22 cellular contexts compared by ENCODE assay signal in genomic region chr17:28657756-28658155, GRCh38. TPM values are rescaled to one million over a fixed set of nuclear protein-coding genes. Genes with fewer than 3 reads are reported as not detected.
DNase-seq lines count a peak whose midpoint lies in the region; ATAC-seq, FAIRE-seq and TF ChIP-seq lines count a peak whose summit lies in the region.
"Had no signal": no experiment of that assay in that cellular context is flagged by ENCODE, and none has a peak within 500 bp of the region (broad histone marks: within the 10 kb centered on the region; RNA-seq: fewer than 3 reads in every experiment).

No MANE protein-coding gene starts in this region.

- no peak for ATAC-seq in GM18873 (IDR thresholded peaks at IDR 0.05; ENCODE audit: low FRiP score, unreplicated experiment)
- no peak for ATAC-seq in HG02588 (IDR thresholded peaks at IDR 0.05; ENCODE audit: unreplicated experiment)
- ATAC-seq: left colon had no signal

- no peaks in the 10 kb centered on the region for H3K36me3 ChIP-seq in GM23248 (ENCODE audit: low read depth)
- H3K36me3 ChIP-seq in astrocyte (ENCODE audit: insufficient read depth, low read length): peaks cover 14% of the 10 kb centered on the region
- H3K36me3 ChIP-seq in hepatocyte (replicated peaks; ENCODE audit: insufficient read depth, low read depth): no peaks in the 10 kb centered on the region
- H3K36me3 ChIP-seq in WERI-Rb-1: peaks cover 42% of the 10 kb centered on the region

- H3K4me1 ChIP-seq in GM23248 (ENCODE audit: insufficient read depth) (peaks cover 9% of the 10 kb centered on the region), astrocyte (ENCODE audit: insufficient read depth, low read length) (peaks cover 4% of the 10 kb centered on the region), hepatocyte (ENCODE audit: insufficient read depth) (peaks cover 9% of the 10 kb centered on the region)

- no peak for TF ChIP-seq CTCF in astrocyte (IDR thresholded peaks at IDR 0.05; ENCODE audit: insufficient read depth, low read depth, low read length)
- no peak for TF ChIP-seq CTCF in hepatocyte (IDR thresholded peaks at IDR 0.05; ENCODE audit: poor library complexity)
- no peak for TF ChIP-seq CTCF in WERI-Rb-1 (IDR thresholded peaks at IDR 0.05; ENCODE audit: low read depth, low read length)

- H3K9ac ChIP-seq in GM23248: no peak overlapping the region
- no peak overlapping the region for H3K9ac ChIP-seq in astrocyte (ENCODE audit: low read length)

- peak overlapping the region; percentile 51 for H3K27ac Mint-ChIP-seq in astrocyte (ENCODE audit: unreplicated experiment)

- H3K9me3 Mint-ChIP-seq in astrocyte (ENCODE audit: unreplicated experiment): no peaks in the 10 kb centered on the region
- H3K9me3 Mint-ChIP-seq: central memory CD8-positive, alpha-beta T cell had no signal

- peak overlapping the region; percentile 67 for H3K4me3 Mint-ChIP-seq in astrocyte (ENCODE audit: unreplicated experiment)
- H3K4me3 Mint-ChIP-seq: central memory CD8-positive, alpha-beta T cell had no signal

- H3K27me3 Mint-ChIP-seq in astrocyte (ENCODE audit: low read depth, unreplicated experiment): no peaks in the 10 kb centered on the region
- H3K27me3 Mint-ChIP-seq: central memory CD8-positive, alpha-beta T cell had no signal

- no peak for FAIRE-seq in astrocyte (lab: Jason Lieb, UNC)

- in situ Hi-C loops in GM23248 (cut with MboI): no loop called here

- H3K27me3 ChIP-seq in GM23248 (replicated peaks; ENCODE audit: insufficient read depth) (no peaks in the 10 kb centered on the region), astrocyte (ENCODE audit: insufficient read depth, low read length) (no peaks in the 10 kb centered on the region), hepatocyte (no peaks in the 10 kb centered on the region), WERI-Rb-1 (ENCODE audit: insufficient read depth, low read depth, severe bottlenecking) (no peaks in the 10 kb centered on the region)
- H3K27me3 ChIP-seq: neutrophil, right atrium auricular region, upper lobe of left lung had no signal

- H3K9me2 ChIP-seq in GM23248 (ENCODE audit: insufficient read depth): no peaks in the 10 kb centered on the region
- H3K9me2 ChIP-seq in hepatocyte (replicated peaks; ENCODE audit: insufficient read depth): no peaks in the 10 kb centered on the region

- no peak overlapping the region for H3K27ac ChIP-seq in GM23248
- H3K27ac ChIP-seq in astrocyte (ENCODE audit: low read depth, low read length): no peak overlapping the region
- H3K27ac ChIP-seq in hepatocyte: peak overlapping the region; percentile 64
- no peak overlapping the region for H3K27ac ChIP-seq in WERI-Rb-1
- H3K27ac ChIP-seq: neutrophil, right atrium auricular region had no signal

- 0 out of 2 replicates have a peak, but pooled peaks cover 4% of the 10 kb centered on the region for H3F3A ChIP-seq in GM23248 (ENCODE audit: insufficient read depth)

- H3K4me3 ChIP-seq in GM23248 (no peak overlapping the region), astrocyte (ENCODE audit: insufficient read depth, low read depth, low read length) (no peak overlapping the region), hepatocyte (no peak overlapping the region), WERI-Rb-1 (ENCODE audit: low read depth, low read length) (no peak overlapping the region)
- H3K4me3 ChIP-seq: right atrium auricular region, upper lobe of left lung had no signal

- H3K36me3 Mint-ChIP-seq in astrocyte (ENCODE audit: low read depth, unreplicated experiment): peaks cover 24% of the 10 kb centered on the region

- DNase-seq in AG08396 (ENCODE audit: low spot score) (peak; percentile 33), GM23248 (peak; percentile 62), astrocyte (ENCODE audit: low read depth) (no peak), hepatocyte (ENCODE audit: low spot score) (no peak), WERI-Rb-1 (no peak), NCI-H510A (lab: John Stamatoyannopoulos, UW) (no peak)
- DNase-seq: activated CD8-positive, alpha-beta memory T cell treated with anti-CD3 and anti-CD28 coated beads for 24 hours; COR-L47; effector CD8-positive, alpha-beta T cell; Karpas-422; left colon; NCI-H526; SIG-M5; stimulated activated CD4-positive, alpha-beta T cell treated with anti-CD3 and anti-CD28 coated beads, Interleukin-15, amount 100 ng/mL, for 24 hours; stimulated activated naive CD4-positive, alpha-beta T cell treated with Interleukin-2 at 50 U/mL for 16 hours; T-helper 1 cell; upper lobe of left lung had no signal

- H3K4me1 Mint-ChIP-seq in astrocyte (ENCODE audit: low read depth, unreplicated experiment): peaks cover 4% of the 10 kb centered on the region

- H3K79me2 ChIP-seq in GM23248 (ENCODE audit: insufficient read depth) (peaks cover 100% of the 10 kb centered on the region), astrocyte (ENCODE audit: insufficient read depth, low read length) (peaks cover 80% of the 10 kb centered on the region), hepatocyte (peaks cover 79% of the 10 kb centered on the region)

- H4K20me1 ChIP-seq in GM23248 (ENCODE audit: insufficient read depth) (no peaks in the 10 kb centered on the region; the same call in 1 of the 2 replicates), astrocyte (ENCODE audit: insufficient read depth, low read length) (peaks cover 35% of the 10 kb centered on the region), hepatocyte (ENCODE audit: insufficient read depth, poor library complexity, severe bottlenecking) (peaks cover 7% of the 10 kb centered on the region)

- 63 to 65% methylated on average over 5 of the region's 5 CpGs for WGBS in GM23248 (ENCODE audit: low coverage in 1 of 2, low lambda C conversion rate in 2 of 2, missing lambda C conversion rate in 2 of 2), 2 experiments
- WGBS in hepatocyte (ENCODE audit: low lambda C conversion rate, missing lambda C conversion rate): 96% methylated on average over 5 of the region's 5 CpGs

- H3K4me2 ChIP-seq in GM23248 (ENCODE audit: unreplicated experiment) (no peak overlapping the region), astrocyte (ENCODE audit: low read length) (no peak overlapping the region), hepatocyte (no peak overlapping the region)

- H3K9me3 ChIP-seq in GM23248 (ENCODE audit: low read depth): no peaks in the 10 kb centered on the region
- H3K9me3 ChIP-seq in astrocyte (ENCODE audit: insufficient read depth, low read depth, low read length): no peaks in the 10 kb centered on the region
- H3K9me3 ChIP-seq in hepatocyte (ENCODE audit: low read depth): no peaks in the 10 kb centered on the region
- no peaks in the 10 kb centered on the region for H3K9me3 ChIP-seq in WERI-Rb-1 (ENCODE audit: severe bottlenecking)
- H3K9me3 ChIP-seq: neutrophil, right atrium auricular region, upper lobe of left lung had no signal

- H2AFZ ChIP-seq in GM23248 (no peak overlapping the region), astrocyte (ENCODE audit: low read depth, low read length) (no peak overlapping the region), hepatocyte (no peak overlapping the region)

RNA-seq across cellular contexts. Expression of gene SDF2, which starts 4.0 kb away (rescaled TPM):
- 52.3 and 64.4 TPM in 2 replicates for total RNA-seq in GM23248 (2014; rRNA removed; shearing (Covaris generic))
- 88.4 and 94.2 TPM in 2 replicates for polyA plus RNA-seq in GM23248 (2016; fragmentation: Nextera tagmentation; extraction: Ambion mirVana)
- 71.2 and 73.3 TPM in 2 replicates for total RNA-seq in astrocyte
- 77.4 and 78.6 TPM in 2 replicates for total RNA-seq in hepatocyte
- 123 and 148 TPM in 2 replicates for polyA plus RNA-seq in hepatocyte

RNA-seq across cellular contexts. Expression of gene SUPT6H, which starts 4.2 kb away (rescaled TPM):
- 39.7 and 45.0 TPM in 2 replicates for total RNA-seq in GM23248 (2014; rRNA removed; shearing (Covaris generic))
- polyA plus RNA-seq in GM23248 (2016; fragmentation: Nextera tagmentation; extraction: Ambion mirVana): 26.5 and 27.3 TPM in 2 replicates
- 90.1 and 95.9 TPM in 2 replicates for total RNA-seq in astrocyte
- 48.8 and 50.8 TPM in 2 replicates for total RNA-seq in hepatocyte
- polyA plus RNA-seq in hepatocyte: 32.6 and 34.3 TPM in 2 replicates

RNA-seq across cellular contexts. Expression of gene BLTP2, which starts 12.8 kb away (rescaled TPM):
- 145 and 155 TPM in 2 replicates for total RNA-seq in GM23248 (2014; rRNA removed; shearing (Covaris generic))
- 49.8 and 55.6 TPM in 2 replicates for polyA plus RNA-seq in GM23248 (2016; fragmentation: Nextera tagmentation; extraction: Ambion mirVana)
- total RNA-seq in astrocyte: 131 and 133 TPM in 2 replicates
- 74.1 and 82.4 TPM in 2 replicates for total RNA-seq in hepatocyte
- polyA plus RNA-seq in hepatocyte: 38.3 and 40.1 TPM in 2 replicates

RNA-seq across cellular contexts. Expression of gene RSKR, which starts 43.8 kb away (rescaled TPM):
- 1.2 and 6.8 TPM in 2 replicates for total RNA-seq in GM23248 (2014; rRNA removed; shearing (Covaris generic))
- polyA plus RNA-seq in GM23248 (2016; fragmentation: Nextera tagmentation; extraction: Ambion mirVana): 0.58 and 0.86 TPM in 2 replicates
- 10.4 and 13.5 TPM in 2 replicates for total RNA-seq in astrocyte
- 4.6 and 5.3 TPM in 2 replicates for total RNA-seq in hepatocyte
- 1.6 and 2.2 TPM in 2 replicates for polyA plus RNA-seq in hepatocyte

RNA-seq across cellular contexts. Expression of gene PROCA1, which starts 53.9 kb away (rescaled TPM):
- total RNA-seq in GM23248 (2014; rRNA removed; shearing (Covaris generic)): 0.65 TPM in 1 of 2 replicates, not detected in the other
- polyA plus RNA-seq in GM23248 (2016; fragmentation: Nextera tagmentation; extraction: Ambion mirVana): 0.41 and 0.44 TPM in 2 replicates
- 2.7 and 3.4 TPM in 2 replicates for total RNA-seq in astrocyte
- 3.9 and 4.4 TPM in 2 replicates for total RNA-seq in hepatocyte
- 1.1 and 1.8 TPM in 2 replicates for polyA plus RNA-seq in hepatocyte

Comparison
In these comparisons a context has a peak if more than half of its experiments do, and no peak if none do; other contexts are left out.
1. DNase-seq: peak in AG08396 (single experiment) and GM23248 (single experiment); none in astrocyte (single experiment), hepatocyte (single experiment), WERI-Rb-1 (single experiment) and NCI-H510A (single experiment).